In genomic region chrX:13036896-13037295, GRCh38 we compare ENCODE assay signal across 34 cellular contexts. TPM values are rescaled to one million over a fixed set of nuclear protein-coding genes. Genes with fewer than 3 reads are reported as not detected.
"Had no signal": no experiment of that assay in that cellular context is flagged by ENCODE, and none has a peak within 500 bp of the region (broad histone marks: within the 10 kb centered on the region; RNA-seq: fewer than 3 reads in every experiment).

No MANE protein-coding gene starts in this region.

- H3K27ac ChIP-seq: coronary artery, esophagus squamous epithelium, heart right ventricle, left lung, ovary, psoas muscle, sigmoid colon, suprapubic skin, transverse colon, upper lobe of right lung, uterus had no signal

- H3K36me3 ChIP-seq: esophagus squamous epithelium, heart right ventricle, left lung, ovary, sigmoid colon, suprapubic skin, transverse colon, upper lobe of right lung, uterus had no signal

- H3K9me3 Mint-ChIP-seq: effector memory CD8-positive, alpha-beta T cell had no signal

- H3K4me1 Mint-ChIP-seq: nephron progenitor cell; stimulated activated naive CD8-positive, alpha-beta T cell treated with anti-CD3 and anti-CD28 coated beads, Interleukin-15, amount 100 ng/mL, for 72 hours had no signal

- H3K27me3 ChIP-seq: esophagus squamous epithelium, left lung, ovary, sigmoid colon, suprapubic skin, transverse colon, upper lobe of right lung, uterus had no signal

- H3K27ac Mint-ChIP-seq: effector memory CD8-positive, alpha-beta T cell; nephron progenitor cell had no signal

- FAIRE-seq: endometrium had no signal

- H3K9me3 ChIP-seq: esophagus squamous epithelium, heart right ventricle, left lung, ovary, psoas muscle, sigmoid colon, suprapubic skin, transverse colon, upper lobe of right lung, uterus had no signal

- DNase-seq: dermis blood vessel endothelial cell; effector memory CD8-positive, alpha-beta T cell; erythroblast; esophagus squamous epithelium; foreskin melanocyte; glutamatergic neuron; heart right ventricle; hippocampal formation; left cardiac atrium; left lung; mesenchymal stem cell; midbrain; naive thymus-derived CD4-positive, alpha-beta T cell; nephron progenitor cell; occipital lobe; ovary; posterior cingulate gyrus; psoas muscle; right cardiac atrium; sigmoid colon; stimulated activated CD4-positive, alpha-beta T cell treated with anti-CD3 and anti-CD28 coated beads, Interleukin-4, amount 100 ng/mL, for 4 hours; stimulated activated naive CD4-positive, alpha-beta T cell; stimulated activated naive CD8-positive, alpha-beta T cell treated with anti-CD3 and anti-CD28 coated beads, Interleukin-15, amount 100 ng/mL, for 72 hours; transverse colon; upper lobe of right lung; uterus had no signal

- H3K4me1 ChIP-seq: esophagus squamous epithelium, left lung, psoas muscle, sigmoid colon, suprapubic skin, transverse colon, upper lobe of right lung, uterus had no signal

- H3K4me3 Mint-ChIP-seq: effector memory CD8-positive, alpha-beta T cell; nephron progenitor cell; stimulated activated naive CD8-positive, alpha-beta T cell treated with anti-CD3 and anti-CD28 coated beads, Interleukin-15, amount 100 ng/mL, for 72 hours had no signal

- H3K27me3 Mint-ChIP-seq: effector memory CD8-positive, alpha-beta T cell; naive thymus-derived CD4-positive, alpha-beta T cell; stimulated activated naive CD8-positive, alpha-beta T cell treated with anti-CD3 and anti-CD28 coated beads, Interleukin-15, amount 100 ng/mL, for 72 hours had no signal

- H3K4me3 ChIP-seq: coronary artery, esophagus squamous epithelium, heart right ventricle, left lung, ovary, psoas muscle, sigmoid colon, suprapubic skin, transverse colon, upper lobe of right lung, uterus had no signal

- ATAC-seq: effector memory CD8-positive, alpha-beta T cell; heart right ventricle; left cardiac atrium; left lung; naive thymus-derived CD4-positive, alpha-beta T cell; psoas muscle; right cardiac atrium; stimulated activated naive CD8-positive, alpha-beta T cell treated with anti-CD3 and anti-CD28 coated beads, Interleukin-15, amount 100 ng/mL, for 72 hours; upper lobe of right lung had no signal

RNA-seq across cellular contexts. Expression of gene FAM9C, which starts 7.5 kb away (rescaled TPM):
- total RNA-seq: dermis blood vessel endothelial cell, esophagus squamous epithelium, kidney epithelial cell, left cardiac atrium, left lung, lower leg skin, lung microvascular endothelial cell, mucosa of gallbladder, renal cortical epithelial cell, right cardiac atrium, sigmoid colon, suprapubic skin, upper lobe of right lung had no signal
- polyA plus RNA-seq: heart right ventricle; naive thymus-derived CD4-positive, alpha-beta T cell; psoas muscle had no signal
